10 cellular contexts compared by ENCODE assay signal in genomic region chr12:98154850-98155249, GRCh38.
A peak's percentile ranks its signal among the peaks of the same experiment; 100 is the strongest.
DNase-seq lines count a peak whose midpoint lies in the region; ATAC-seq and TF ChIP-seq lines count a peak whose summit lies in the region.
"Had no signal": no experiment of that assay in that cellular context is flagged by ENCODE, and none has a peak within 500 bp of the region (broad histone marks: within the 10 kb centered on the region; RNA-seq: fewer than 3 reads in every experiment).

No MANE protein-coding gene starts in this region.

- H3K36me3 ChIP-seq in body of pancreas (replicated peaks in 1 of 2; ENCODE audit: insufficient read depth in 1 of 2, low read depth in 2 of 2) (no peaks in the 10 kb centered on the region), tibial nerve (no peaks in the 10 kb centered on the region)

- H3K4me3 ChIP-seq in GM12865 (ENCODE audit: low read depth, low read length) (no peak overlapping the region), body of pancreas (no peak overlapping the region), tibial nerve (no peak overlapping the region), lower leg skin (ENCODE audit: low read depth, poor library complexity, severe bottlenecking) (no peak overlapping the region)

- H3K9me3 Mint-ChIP-seq in nephron progenitor cell = no peaks in the 10 kb centered on the region

- no peaks in the 10 kb centered on the region for H3K36me3 Mint-ChIP-seq in nephron progenitor cell (ENCODE audit: low read depth)

- no peaks in the 10 kb centered on the region for H3K27me3 Mint-ChIP-seq in nephron progenitor cell (ENCODE audit: low read depth, poor library complexity)

- peak; percentile 24 for DNase-seq in GM12865 (ENCODE audit: low read depth)
- DNase-seq in NCI-H2196 (lab: John Stamatoyannopoulos, UW; ENCODE audit: unreplicated experiment) = peak; percentile 54
- peak in 3 of 4 donors; percentile 12 to 25 (median 20) for DNase-seq in body of pancreas
- peak; percentile 49 for DNase-seq in nephron progenitor cell
- no peak for DNase-seq in tibial nerve (ENCODE audit: low spot score in 2 of 2)
- DNase-seq in activated CD4-positive, alpha-beta T cell treated with anti-CD3 and anti-CD28 coated beads, Interleukin-2, amount 50 U/mL, for 1 hour = no peak
- DNase-seq in lower leg skin (ENCODE audit: low spot score in 2 of 2) = no peak
- DNase-seq: activated CD8-positive, alpha-beta T cell treated with anti-CD3 and anti-CD28 coated beads, Interleukin-2, amount 10 ng/mL, durations not matched to agents 7 days and 5 days had no signal

- TF ChIP-seq CTCF in GM12865 (IDR thresholded peaks at IDR 0.05; ENCODE audit: insufficient read depth, low read depth, low read length, missing control alignments) (no peak), body of pancreas (IDR thresholded peaks at IDR 0.05) (peak in 4 of 7 experiments; percentile 8 to 33 (median 21)), nephron progenitor cell (IDR thresholded peaks at IDR 0.05) (peak; percentile 60), tibial nerve (IDR thresholded peaks at IDR 0.05) (peak in 2 of 5 experiments; percentile 9 to 11), lower leg skin (IDR thresholded peaks at IDR 0.05) (no peak)

- no peak overlapping the region for H3K4me3 Mint-ChIP-seq in nephron progenitor cell
- H3K4me3 Mint-ChIP-seq: activated CD8-positive, alpha-beta T cell treated with anti-CD3 and anti-CD28 coated beads, Interleukin-2, amount 10 ng/mL, durations not matched to agents 7 days and 5 days had no signal

- TF ChIP-seq POLR2A in body of pancreas (IDR thresholded peaks at IDR 0.05) = no peak
- TF ChIP-seq POLR2A in tibial nerve (IDR thresholded peaks at IDR 0.05) = no peak
- TF ChIP-seq POLR2A in lower leg skin (IDR thresholded peaks at IDR 0.05) = no peak

- H3K9me3 ChIP-seq in body of pancreas = no peaks in the 10 kb centered on the region
- no peaks in the 10 kb centered on the region for H3K9me3 ChIP-seq in tibial nerve

- H3K27ac ChIP-seq in body of pancreas = no peak overlapping the region
- H3K27ac ChIP-seq in tibial nerve = no peak overlapping the region
- H3K27ac ChIP-seq: HL-60 had no signal

- no peaks in the 10 kb centered on the region for H3K27me3 ChIP-seq in body of pancreas
- H3K27me3 ChIP-seq in tibial nerve = no peaks in the 10 kb centered on the region

- H3K4me1 Mint-ChIP-seq in nephron progenitor cell = peaks cover 14% of the 10 kb centered on the region

- H3K4me1 ChIP-seq in body of pancreas = no peaks in the 10 kb centered on the region
- H3K4me1 ChIP-seq in tibial nerve = no peaks in the 10 kb centered on the region

- no peak for TF ChIP-seq EP300 in tibial nerve (IDR thresholded peaks at IDR 0.05)

- WGBS in body of pancreas, 2 donors = 10 to 14% methylated on average over 4 of the region's 4 CpGs
- 19 to 20% methylated on average over 4 of the region's 4 CpGs for WGBS in tibial nerve, 2 donors
- WGBS in lower leg skin, 2 donors = 15 to 18% methylated on average over 4 of the region's 4 CpGs

- peak; percentile 45 for ATAC-seq in body of pancreas
- ATAC-seq in HG03025 (IDR thresholded peaks at IDR 0.05; ENCODE audit: low FRiP score, unreplicated experiment) = no peak
- ATAC-seq: activated CD8-positive, alpha-beta T cell treated with anti-CD3 and anti-CD28 coated beads, Interleukin-2, amount 10 ng/mL, durations not matched to agents 7 days and 5 days had no signal

- no peak overlapping the region for H3K27ac Mint-ChIP-seq in nephron progenitor cell
- H3K27ac Mint-ChIP-seq: activated CD8-positive, alpha-beta T cell treated with anti-CD3 and anti-CD28 coated beads, Interleukin-2, amount 10 ng/mL, durations not matched to agents 7 days and 5 days had no signal

- intact Hi-C loops in body of pancreas (cut with DNase I) (no loop called here), lower leg skin (cut with DNase I; ENCODE audit: low total_unique reads) (no loop called here)

Comparison
In these comparisons a context has a peak if more than half of its experiments do, and no peak if none do; other contexts are left out.
1. DNase-seq: peak in GM12865 (single experiment), NCI-H2196 (single experiment), body of pancreas (3 of 4) and nephron progenitor cell (single experiment); none in tibial nerve (0 of 2), activated CD4-positive, alpha-beta T cell treated with anti-CD3 and anti-CD28 coated beads, Interleukin-2, amount 50 U/mL, for 1 hour (single experiment) and lower leg skin (0 of 2).
2. CTCF ChIP-seq: peak in body of pancreas (4 of 7) and nephron progenitor cell (single experiment); none in GM12865 (single experiment) and lower leg skin (0 of 3).